15 cellular contexts compared by ENCODE assay signal in genomic region chr4:62816566-62816965, GRCh38.
DNase-seq lines count a peak whose midpoint lies in the region; ATAC-seq and TF ChIP-seq lines count a peak whose summit lies in the region.
"Had no signal": no experiment of that assay in that cellular context is flagged by ENCODE, and none has a peak within 500 bp of the region (broad histone marks: within the 10 kb centered on the region; RNA-seq: fewer than 3 reads in every experiment).

No MANE protein-coding gene starts in this region.

- H3K4me1 ChIP-seq in ES-I3 (ENCODE audit: insufficient read depth, low read length) (no peaks in the 10 kb centered on the region; the same call in 1 of the 2 replicates), lower lobe of right lung (no peaks in the 10 kb centered on the region), PC-9 (replicated peaks; ENCODE audit: insufficient read depth) (no peaks in the 10 kb centered on the region)
- H3K4me1 ChIP-seq: BLaER1 had no signal

- no peaks in the 10 kb centered on the region for H3K9me3 ChIP-seq in ES-I3 (ENCODE audit: control insufficient read depth, insufficient read depth, low read length)
- H3K9me3 ChIP-seq in lower lobe of right lung, result no peaks in the 10 kb centered on the region
- H3K9me3 ChIP-seq in PC-9 (ENCODE audit: insufficient read depth, low read depth), result no peaks in the 10 kb centered on the region
- H3K9me3 ChIP-seq in WERI-Rb-1 (ENCODE audit: severe bottlenecking), result no peaks in the 10 kb centered on the region
- H3K9me3 ChIP-seq: BLaER1 had no signal

- no peaks in the 10 kb centered on the region for H4K20me1 ChIP-seq in PC-9 (ENCODE audit: insufficient read depth)
- H4K20me1 ChIP-seq: BLaER1 had no signal

- no peaks in the 10 kb centered on the region for H3K36me3 Mint-ChIP-seq in WTC11
- H3K36me3 Mint-ChIP-seq in activated naive CD8-positive, alpha-beta T cell treated with anti-CD3 and anti-CD28 coated beads for 36 hours, result no peaks in the 10 kb centered on the region
- H3K36me3 Mint-ChIP-seq: CD8-positive, alpha-beta memory T cell had no signal

- H3F3A ChIP-seq in PC-9 (ENCODE audit: insufficient read depth, low read depth), result no peaks in the 10 kb centered on the region

- no peak overlapping the region for H3K4me2 ChIP-seq in PC-9
- H3K4me2 ChIP-seq: BLaER1, KMS-11 had no signal

- H3K9me2 ChIP-seq in PC-9 (ENCODE audit: insufficient read depth), result no peaks in the 10 kb centered on the region

- POLR2A ChIA-PET in WTC11 (lab: Charles Lee), result no interaction called here
- POLR2A ChIA-PET in PC-9 (lab: Charles Lee; ENCODE audit: unreplicated experiment), result no interaction called here

- H3K9ac ChIP-seq in ES-I3 (ENCODE audit: low read depth, low read length), result peak overlapping the region; percentile 30; the same call in 1 of the 2 replicates
- H3K9ac ChIP-seq: BLaER1, KMS-11 had no signal

- peak; percentile 53; the same call in 1 of the 2 replicates for ATAC-seq in WTC11
- ATAC-seq in lower lobe of right lung, result no peak
- ATAC-seq: HepG2 had no signal

- no peak overlapping the region for H3K4me3 ChIP-seq in lower lobe of right lung
- H3K4me3 ChIP-seq in PC-9, result no peak overlapping the region
- H3K4me3 ChIP-seq in WERI-Rb-1 (ENCODE audit: low read depth, low read length), result no peak overlapping the region
- H3K4me3 ChIP-seq: BLaER1 had no signal

- intact Hi-C loops in lower lobe of right lung (cut with DNase I), result no loop called here
- intact Hi-C loops in PC-9 (cut with micrococcal nuclease; ENCODE audit: unreplicated experiment), result no loop called here

- H3K4me1 Mint-ChIP-seq in WTC11, result peaks cover 2% of the 10 kb centered on the region; the same call in 1 of the 2 replicates
- no peaks in the 10 kb centered on the region for H3K4me1 Mint-ChIP-seq in activated naive CD8-positive, alpha-beta T cell treated with anti-CD3 and anti-CD28 coated beads for 36 hours
- H3K4me1 Mint-ChIP-seq: CD8-positive, alpha-beta memory T cell had no signal

- no peak overlapping the region for H2AFZ ChIP-seq in PC-9

- H3K27ac ChIP-seq in lower lobe of right lung, result no peak overlapping the region
- no peak overlapping the region for H3K27ac ChIP-seq in PC-9
- no peak overlapping the region for H3K27ac ChIP-seq in WERI-Rb-1
- H3K27ac ChIP-seq: BLaER1, KMS-11 had no signal

- H3K9me3 Mint-ChIP-seq in WTC11, result no peaks in the 10 kb centered on the region
- peaks cover 2% of the 10 kb centered on the region for H3K9me3 Mint-ChIP-seq in activated naive CD8-positive, alpha-beta T cell treated with anti-CD3 and anti-CD28 coated beads for 36 hours

- no peak for TF ChIP-seq CTCF in WTC11 (IDR thresholded peaks at IDR 0.05)
- TF ChIP-seq CTCF in lower lobe of right lung (IDR thresholded peaks at IDR 0.05), result no peak
- no peak for TF ChIP-seq CTCF in PC-9 (conservative IDR thresholded peaks at IDR 0.05)
- no peak for TF ChIP-seq CTCF in WERI-Rb-1 (IDR thresholded peaks at IDR 0.05; ENCODE audit: low read depth, low read length)

- no peaks in the 10 kb centered on the region for H3K79me2 ChIP-seq in PC-9 (ENCODE audit: low read depth)

- peaks cover 8% of the 10 kb centered on the region for H3K27me3 Mint-ChIP-seq in WTC11 (ENCODE audit: low read depth)
- no peaks in the 10 kb centered on the region for H3K27me3 Mint-ChIP-seq in activated naive CD8-positive, alpha-beta T cell treated with anti-CD3 and anti-CD28 coated beads for 36 hours
- H3K27me3 Mint-ChIP-seq: CD8-positive, alpha-beta memory T cell had no signal

- H3K36me3 ChIP-seq in ES-I3 (ENCODE audit: insufficient read depth, low read length) (no peaks in the 10 kb centered on the region), lower lobe of right lung (no peaks in the 10 kb centered on the region), PC-9 (ENCODE audit: low read depth) (no peaks in the 10 kb centered on the region), WERI-Rb-1 (no peaks in the 10 kb centered on the region)
- H3K36me3 ChIP-seq: BLaER1 had no signal

- no peak overlapping the region for H3K27ac Mint-ChIP-seq in WTC11
- no peak overlapping the region for H3K27ac Mint-ChIP-seq in activated naive CD8-positive, alpha-beta T cell treated with anti-CD3 and anti-CD28 coated beads for 36 hours
- H3K27ac Mint-ChIP-seq: CD8-positive, alpha-beta memory T cell had no signal

- H3K4me3 Mint-ChIP-seq in WTC11, result no peak overlapping the region
- H3K4me3 Mint-ChIP-seq in activated naive CD8-positive, alpha-beta T cell treated with anti-CD3 and anti-CD28 coated beads for 36 hours, result no peak overlapping the region
- H3K4me3 Mint-ChIP-seq: CD8-positive, alpha-beta memory T cell had no signal

- DNase-seq in ELF-1 (ENCODE audit: low read depth, low spot score) (peak; percentile 17), WTC11 (ENCODE audit: low spot score) (peak; percentile 11), lower lobe of right lung (peak; percentile 31), PC-9 (no peak), WERI-Rb-1 (no peak)
- no peak for DNase-seq in activated naive CD8-positive, alpha-beta T cell treated with anti-CD3 and anti-CD28 coated beads for 36 hours
- DNase-seq: CD8-positive, alpha-beta memory T cell; NCI-H2107; NCI-H345; NCI-H82; SW 1271 had no signal

- BruUV-seq in PC-9 (replicated peaks; lab: Mats Ljungman, UMichigan), result no TSS peak

- H3K27me3 ChIP-seq in lower lobe of right lung (ENCODE audit: low read depth), result no peaks in the 10 kb centered on the region
- no peaks in the 10 kb centered on the region for H3K27me3 ChIP-seq in PC-9 (ENCODE audit: insufficient read depth, low read depth)
- no peaks in the 10 kb centered on the region for H3K27me3 ChIP-seq in WERI-Rb-1 (ENCODE audit: insufficient read depth, low read depth, severe bottlenecking)
- H3K27me3 ChIP-seq: BLaER1 had no signal

- CTCF ChIA-PET in WTC11 (lab: Charles Lee), result no interaction called here
- CTCF ChIA-PET in PC-9 (lab: Charles Lee), result no interaction called here

TF ChIP-seq in WTC11, 78 proteins besides CTCF, POLR2A, EP300 and RAD21:
- TF ChIP-seq FOXK1 (CRISPR knock-in tag; IDR thresholded peaks at IDR 0.05) (no peak), ZSCAN18 (CRISPR knock-in tag; IDR thresholded peaks at IDR 0.05) (no peak), TEAD1 (CRISPR knock-in tag; IDR thresholded peaks at IDR 0.05) (no peak), MLX (CRISPR knock-in tag; IDR thresholded peaks at IDR 0.05) (no peak), GABPB1 (CRISPR knock-in tag; IDR thresholded peaks at IDR 0.05) (no peak), ZNF423 (CRISPR knock-in tag; IDR thresholded peaks at IDR 0.05) (no peak), NFYB (CRISPR knock-in tag; conservative IDR thresholded peaks at IDR 0.05; ENCODE audit: low read depth) (no peak)
- TF ChIP-seq, protein P1, sequence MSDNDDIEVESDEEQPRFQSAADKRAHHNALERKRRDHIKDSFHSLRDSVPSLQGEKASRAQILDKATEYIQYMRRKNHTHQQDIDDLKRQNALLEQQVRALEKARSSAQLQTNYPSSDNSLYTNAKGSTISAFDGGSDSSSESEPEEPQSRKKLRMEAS (CRISPR knock-in tag; IDR thresholded peaks at IDR 0.05), result 0 out of 2 replicates have a peak, but pooled peaks have one; percentile 33

Comparison
In these comparisons a context has a peak if more than half of its experiments do, and no peak if none do; other contexts are left out.
1. DNase-seq: peak in ELF-1 (single experiment), WTC11 (single experiment) and lower lobe of right lung (single experiment); none in activated naive CD8-positive, alpha-beta T cell treated with anti-CD3 and anti-CD28 coated beads for 36 hours (single experiment), PC-9 (0 of 2) and WERI-Rb-1 (single experiment).